In genomic region chr6:156773935-156774871, GRCh38 we compare ENCODE assay signal across 1 cellular context.
TF ChIP-seq lines count a peak whose summit lies in the region.

No MANE protein-coding gene starts in this region.

TF ChIP-seq in GM12878, 131 proteins besides CTCF, POLR2A, EP300 and RAD21 (continued from another document):
- TF ChIP-seq ELK1 (IDR thresholded peaks at IDR 0.05; ENCODE audit: low read depth, low read length) (no peak), RCOR1 (conservative IDR thresholded peaks at IDR 0.05; ENCODE audit: low read depth, low read length) (no peak), PKNOX1 (IDR thresholded peaks at IDR 0.05) (no peak), JUNB (IDR thresholded peaks at IDR 0.05) (peak; percentile 7; the same call in 1 of the 2 replicates), HCFC1 (IDR thresholded peaks at IDR 0.05; ENCODE audit: low read length) (no peak), PBX3 (IDR thresholded peaks at IDR 0.05; ENCODE audit: insufficient replicate concordance, low read depth, low read length) (no peak), EZH2 (IDR thresholded peaks at IDR 0.05; ENCODE audit: borderline replicate concordance, control insufficient read depth, low read depth, low read length) (no peak), IKZF2 (IDR thresholded peaks at IDR 0.05) (peak; percentile 70 to 81; a peak in 3 of 4 replicates), ZNF384 (IDR thresholded peaks at IDR 0.05; ENCODE audit: borderline replicate concordance, low read depth, low read length) (peak; percentile 35; the same call in 1 of the 2 replicates), MTA3 (IDR thresholded peaks at IDR 0.05; ENCODE audit: borderline replicate concordance, low read length) (no peak), POU2F2 (IDR thresholded peaks at IDR 0.05; ENCODE audit: borderline replicate concordance, low read depth, low read length) (no peak)
